Comparison of ENCODE assay signal across 10 cellular contexts in genomic region chr5:81768960-81769452, GRCh38. TPM values are rescaled to one million over a fixed set of nuclear protein-coding genes. Genes with fewer than 3 reads are reported as not detected.
DNase-seq lines count a peak whose midpoint lies in the region; ATAC-seq, FAIRE-seq and TF ChIP-seq lines count a peak whose summit lies in the region.
"Had no signal": no experiment of that assay in that cellular context is flagged by ENCODE, and none has a peak within 500 bp of the region (broad histone marks: within the 10 kb centered on the region; RNA-seq: fewer than 3 reads in every experiment).

No MANE protein-coding gene starts in this region.

- H3K27ac ChIP-seq in Panc1 (ENCODE audit: low read length) (no peak overlapping the region), esophagus squamous epithelium (peak overlapping the region; percentile 5 to 64 (median 19))

- peak; percentile 12 for FAIRE-seq in GM18507 (lab: Jason Lieb, UNC)

- H3K9me3 ChIP-seq in Panc1 (ENCODE audit: control insufficient read depth, insufficient read depth, low read depth, low read length), result no peaks in the 10 kb centered on the region
- H3K9me3 ChIP-seq in esophagus squamous epithelium, result no peaks in the 10 kb centered on the region
- H3K9me3 ChIP-seq in skeletal muscle satellite cell (replicated peaks; ENCODE audit: low read length), result no peaks in the 10 kb centered on the region

- no peak for DNase-seq in GM18507 (ENCODE audit: extremely low spot score, insufficient read length, low read depth)
- peak; percentile 89 for DNase-seq in Panc1 (ENCODE audit: low read depth, low spot score)
- DNase-seq in esophagus squamous epithelium (lab: John Stamatoyannopoulos, UW), result no peak
- no peak for DNase-seq in NCI-H2227 treated with DMSO at 0.1 percent for 48 hours (lab: John Stamatoyannopoulos, UW)
- no peak for DNase-seq in NCI-H2171 (lab: John Stamatoyannopoulos, UW)
- DNase-seq: activated CD4-positive, alpha-beta T cell treated with anti-CD3 and anti-CD28 coated beads for 1 hour; activated naive CD8-positive, alpha-beta T cell treated with anti-CD3 and anti-CD28 coated beads for 36 hours; NCI-H1105 treated with DMSO at 0.1 percent for 48 hours had no signal

- intact Hi-C loops in Panc1 (cut with micrococcal nuclease; ENCODE audit: unreplicated experiment), result no loop called here
- intact Hi-C loops in esophagus squamous epithelium (cut with DNase I), result no loop called here

- H3K4me1 ChIP-seq in Panc1 (ENCODE audit: control insufficient read depth, insufficient read depth, low read length), result no peaks in the 10 kb centered on the region
- peaks cover 0 to 14% (median 5%) of the 10 kb centered on the region in 3 donors for H3K4me1 ChIP-seq in esophagus squamous epithelium
- peaks cover 17% of the 10 kb centered on the region for H3K4me1 ChIP-seq in skeletal muscle satellite cell (ENCODE audit: control insufficient read depth, insufficient read depth, low read length)

- ATAC-seq in Panc1, result 0 out of 2 replicates have a peak, but pooled peaks have one; percentile 58
- ATAC-seq in GM21737 (IDR thresholded peaks at IDR 0.05; ENCODE audit: unreplicated experiment), result no peak

- H3K9ac ChIP-seq in skeletal muscle satellite cell (ENCODE audit: low read depth, low read length), result peak overlapping the region; percentile 9

- H3K36me3 ChIP-seq in Panc1 (ENCODE audit: control insufficient read depth, insufficient read depth, low read length) (no peaks in the 10 kb centered on the region), esophagus squamous epithelium (no peaks in the 10 kb centered on the region), skeletal muscle satellite cell (ENCODE audit: insufficient read depth, low read length) (no peaks in the 10 kb centered on the region)

- peak overlapping the region; percentile 53 for H3K4me2 ChIP-seq in skeletal muscle satellite cell (ENCODE audit: low read length)

- H3K4me3 ChIP-seq in Panc1 (ENCODE audit: low read depth in 2 of 2, low read length in 2 of 2) (no peak overlapping the region), esophagus squamous epithelium (no peak overlapping the region), skeletal muscle satellite cell (ENCODE audit: low read length) (peak overlapping the region; percentile 1)

- CTCF ChIA-PET in Panc1 (lab: Charles Lee), result no interaction called here

- in situ Hi-C loops in Panc1 (cut with HindIII; ENCODE audit: low pct_unique_long_range_greater_than_20kb, low sequenced_read_pairs), result no loop called here

- TF ChIP-seq CTCF in Panc1 (IDR thresholded peaks at IDR 0.05) (no peak), esophagus squamous epithelium (IDR thresholded peaks at IDR 0.05) (no peak)

- no peak for TF ChIP-seq POLR2A in esophagus squamous epithelium (IDR thresholded peaks at IDR 0.05)

- BruUV-seq in Panc1 (replicated peaks; lab: Mats Ljungman, UMichigan), result no TSS peak

- H3K27me3 ChIP-seq in Panc1 (ENCODE audit: control insufficient read depth, insufficient read depth, low read length), result no peaks in the 10 kb centered on the region
- H3K27me3 ChIP-seq in esophagus squamous epithelium, result no peaks in the 10 kb centered on the region
- no peaks in the 10 kb centered on the region for H3K27me3 ChIP-seq in skeletal muscle satellite cell (ENCODE audit: control insufficient read depth, insufficient read depth, low read length)

- 23 to 27% methylated on average over 2 of the region's 2 CpGs for WGBS in esophagus squamous epithelium, 2 donors

- POLR2A ChIA-PET in Panc1 (lab: Charles Lee), result no interaction called here

RNA-seq across cellular contexts. Expression of gene SSBP2, which starts 18.1 kb away (rescaled TPM):
- total RNA-seq in Panc1 (2021; ENCODE audit: unreplicated experiment) (16.3 TPM), esophagus squamous epithelium (10 to 100 TPM; 17.1 to 80.3 (median 24.2) TPM)
- polyA plus RNA-seq in Panc1 (2012; ENCODE audit: insufficient read length), result 23.7 TPM
- total RNA-seq in skeletal muscle satellite cell (2012; rRNA removed), result 13.5 and 19.3 TPM in 2 replicates
